23 cellular contexts compared by ENCODE assay signal in genomic region chr1:197218857-197219256, GRCh38. TPM values are rescaled to one million over a fixed set of nuclear protein-coding genes. Genes with fewer than 3 reads are reported as not detected.
"Had no signal": no experiment of that assay in that cellular context is flagged by ENCODE, and none has a peak within 500 bp of the region (broad histone marks: within the 10 kb centered on the region; RNA-seq: fewer than 3 reads in every experiment).

No MANE protein-coding gene starts in this region.

- DNase-seq: activated CD4-positive, alpha-beta memory T cell treated with anti-CD3 and anti-CD28 coated beads for 36 hours; activated CD4-positive, alpha-beta T cell treated with anti-CD3 and anti-CD28 coated beads, Interleukin-2, amount 10 ng/mL, durations not matched to agents 24 days and 14 days; activated CD4-positive, CD25-positive, alpha-beta regulatory T cell treated with anti-CD3 and anti-CD28 coated beads, Interleukin-2, amount 50 U/mL, for 72 hours; activated CD8-positive, alpha-beta memory T cell treated with anti-CD3 and anti-CD28 coated beads for 24 hours; activated gamma-delta T cell treated with Interleukin-2 at 50 U/mL for 16 hours; activated naive CD4-positive, alpha-beta T cell treated with anti-CD3 and anti-CD28 coated beads, Interleukin-2, amount 10 ng/mL, durations not matched to agents 7 days and 5 days; activated naive CD8-positive, alpha-beta T cell treated with anti-CD3 and anti-CD28 coated beads for 36 hours; activated T-cell treated with anti-CD3 and anti-CD28 coated beads, Interleukin-2, amount 50 U/mL, for 4 hours; brain microvascular endothelial cell; NCI-H1092; NCI-H1930; NCI-H2171; NCI-H2227 treated with DMSO at 0.1 percent for 48 hours; NCI-H446 treated with DMSO at 0.1 percent for 48 hours; NCI-H526; NCI-H82; NK-92 treated with Interleukin-12 subunit alpha and Interleukin-12 subunit beta, amount 100 ng/mL, for 24 hours; SHP77; T-helper 9 cell had no signal

- H3K4me3 ChIP-seq: cardiac muscle cell, SJSA1 had no signal

- H3K4me1 ChIP-seq: SJSA1 had no signal

- H3K36me3 ChIP-seq: brain microvascular endothelial cell, cardiac muscle cell, SJSA1 had no signal

- ATAC-seq: activated T-cell treated with anti-CD3 and anti-CD28 coated beads, Interleukin-2, amount 50 U/mL, for 4 hours; SK-N-SH treated with all-trans-retinoic acid at 6 μM for 48 hours; WTC11 had no signal

- H3K27me3 ChIP-seq: brain microvascular endothelial cell, cardiac muscle cell, SJSA1 had no signal

- H3K9me3 ChIP-seq: SJSA1 had no signal

- H3K27ac ChIP-seq: brain microvascular endothelial cell, cardiac muscle cell, SJSA1 had no signal

RNA-seq across cellular contexts. Expression of gene CRB1, which starts 49.2 kb away (rescaled TPM):
- total RNA-seq: activated CD4-positive, alpha-beta memory T cell treated with anti-CD3 and anti-CD28 coated beads for 36 hours; activated CD4-positive, alpha-beta T cell treated with anti-CD3 and anti-CD28 coated beads, Interleukin-2, amount 10 ng/mL, durations not matched to agents 24 days and 14 days; activated naive CD8-positive, alpha-beta T cell treated with anti-CD3 and anti-CD28 coated beads for 36 hours; activated T-cell treated with anti-CD3 and anti-CD28 coated beads, Interleukin-2, amount 50 U/mL, for 4 hours had no signal
